In genomic region chr16:4944333-4945281, GRCh38 we compare ENCODE assay signal across 2 cellular contexts.
TF ChIP-seq lines count a peak whose summit lies in the region.

No MANE protein-coding gene starts in this region.

TF ChIP-seq in HEK293, 187 proteins besides CTCF, POLR2A, EP300 and RAD21 (continued from another document and continues in another):
- TF ChIP-seq ZSCAN4 (tag by site-specific recombination; IDR thresholded peaks at IDR 0.05) (peak; percentile 52; the same call in 1 of the 2 replicates), ZNF596 (tag by site-specific recombination; IDR thresholded peaks at IDR 0.05) (no peak), ZNF221 (tag by site-specific recombination; IDR thresholded peaks at IDR 0.05; ENCODE audit: borderline replicate concordance) (peak; percentile 82; the same call in 1 of the 2 replicates), ZNF548 (tag by site-specific recombination; IDR thresholded peaks at IDR 0.05) (no peak), ZFP37 (tag by site-specific recombination; IDR thresholded peaks at IDR 0.05) (peak; percentile 53; the same call in 1 of the 2 replicates), REPIN1 (tag by site-specific recombination; IDR thresholded peaks at IDR 0.05; ENCODE audit: low read depth) (no peak), ZNF16 (tag by site-specific recombination; IDR thresholded peaks at IDR 0.05; ENCODE audit: low read depth) (no peak), ZNF555 (tag by site-specific recombination; conservative IDR thresholded peaks at IDR 0.05) (no peak), ZBTB1 (tag by site-specific recombination; IDR thresholded peaks at IDR 0.05) (no peak), ZNF211 (tag by site-specific recombination; IDR thresholded peaks at IDR 0.05; ENCODE audit: low read depth) (no peak), GLI2 (tag by site-specific recombination; IDR thresholded peaks at IDR 0.05; ENCODE audit: borderline replicate concordance, low read depth) (peak; percentile 81; the same call in 1 of the 2 replicates), ZNF513 (tag by site-specific recombination; IDR thresholded peaks at IDR 0.05) (no peak), ZNF530 (tag by site-specific recombination; IDR thresholded peaks at IDR 0.05; ENCODE audit: low read depth) (no peak), ZNF843 (tag by site-specific recombination; IDR thresholded peaks at IDR 0.05) (peak; percentile 77), SP2 (tag by site-specific recombination; IDR thresholded peaks at IDR 0.05) (peak; percentile 58), ZFP69B (tag by site-specific recombination; IDR thresholded peaks at IDR 0.05) (peak; percentile 91), ZNF148 (tag by site-specific recombination; IDR thresholded peaks at IDR 0.05; ENCODE audit: borderline replicate concordance) (no peak), ZBTB26 (tag by site-specific recombination; optimal IDR thresholded peaks at IDR 0.05) (peak; percentile 24), SALL2 (tag by site-specific recombination; IDR thresholded peaks at IDR 0.05; ENCODE audit: borderline replicate concordance) (no peak), ZNF132 (tag by site-specific recombination; IDR thresholded peaks at IDR 0.05; ENCODE audit: borderline replicate concordance) (no peak), ZNF26 (tag by site-specific recombination; IDR thresholded peaks at IDR 0.05) (no peak), HOXC10 (CRISPR knock-in tag; IDR thresholded peaks at IDR 0.05) (no peak), ZNF2 (tag by site-specific recombination; IDR thresholded peaks at IDR 0.05) (no peak; the same call in 1 of the 2 replicates), ZNF324 (tag by site-specific recombination; IDR thresholded peaks at IDR 0.05) (peak; percentile 97), ZNF341 (tag by site-specific recombination; IDR thresholded peaks at IDR 0.05; ENCODE audit: low read depth) (0 out of 2 replicates have a peak, but pooled peaks have one; percentile 25), ZNF155 (tag by site-specific recombination; IDR thresholded peaks at IDR 0.05) (no peak), ZNF521 (tag by site-specific recombination; IDR thresholded peaks at IDR 0.05) (no peak)

TF ChIP-seq in HepG2, 621 proteins besides CTCF, POLR2A, EP300 and RAD21 (continued from another document and continues in another):
- TF ChIP-seq TRIM22 (IDR thresholded peaks at IDR 0.05) (no peak), DDIT3 (CRISPR knock-in tag; IDR thresholded peaks at IDR 0.05) (no peak), ONECUT2 (CRISPR knock-in tag; IDR thresholded peaks at IDR 0.05) (no peak), KAT8 (CRISPR knock-in tag; IDR thresholded peaks at IDR 0.05) (peak; percentile 82), ZNF253 (CRISPR knock-in tag; IDR thresholded peaks at IDR 0.05; ENCODE audit: borderline replicate concordance) (peak; percentile 63; the same call in 1 of the 2 replicates), ZC3H13 (CRISPR knock-in tag; IDR thresholded peaks at IDR 0.05) (no peak), MYC (CRISPR knock-in tag; IDR thresholded peaks at IDR 0.05; ENCODE audit: borderline replicate concordance) (peak; percentile 63; the same call in 1 of the 2 replicates), SIX1 (CRISPR knock-in tag; IDR thresholded peaks at IDR 0.05; ENCODE audit: borderline replicate concordance) (no peak), ZNF607 (CRISPR knock-in tag; IDR thresholded peaks at IDR 0.05; ENCODE audit: borderline replicate concordance) (no peak; the same call in 1 of the 2 replicates), ZNF570 (CRISPR knock-in tag; IDR thresholded peaks at IDR 0.05; ENCODE audit: borderline replicate concordance) (no peak), HDAC1 (CRISPR knock-in tag; IDR thresholded peaks at IDR 0.05) (peak; percentile 66), ATF1 (CRISPR knock-in tag; IDR thresholded peaks at IDR 0.05) (no peak), KAT7 (CRISPR knock-in tag; IDR thresholded peaks at IDR 0.05; ENCODE audit: borderline replicate concordance) (no peak; the same call in 1 of the 2 replicates), ZNF776 (CRISPR knock-in tag; IDR thresholded peaks at IDR 0.05) (peak; percentile 22; the same call in 1 of the 2 replicates), ZBTB25 (CRISPR knock-in tag; IDR thresholded peaks at IDR 0.05) (peak; percentile 88), HHEX (CRISPR knock-in tag; IDR thresholded peaks at IDR 0.05) (no peak), KLF13 (CRISPR knock-in tag; IDR thresholded peaks at IDR 0.05) (no peak), TRAFD1 (CRISPR knock-in tag; IDR thresholded peaks at IDR 0.05; ENCODE audit: borderline replicate concordance) (peak; percentile 79; the same call in 1 of the 2 replicates), SATB2 (CRISPR knock-in tag; IDR thresholded peaks at IDR 0.05) (no peak), ZNF709 (CRISPR knock-in tag; IDR thresholded peaks at IDR 0.05) (no peak), ZNF740 (CRISPR knock-in tag; IDR thresholded peaks at IDR 0.05) (no peak), YEATS2 (CRISPR knock-in tag; IDR thresholded peaks at IDR 0.05; ENCODE audit: borderline replicate concordance) (peak; percentile 83; the same call in 1 of the 2 replicates), XBP1 (CRISPR knock-in tag; IDR thresholded peaks at IDR 0.05) (no peak; the same call in 1 of the 2 replicates), HOXA7 (CRISPR knock-in tag; IDR thresholded peaks at IDR 0.05) (no peak), MAFF (IDR thresholded peaks at IDR 0.05; ENCODE audit: low read depth, low read length) (peak; percentile 51; the same call in 1 of the 2 replicates), AHDC1 (CRISPR knock-in tag; IDR thresholded peaks at IDR 0.05; ENCODE audit: borderline replicate concordance) (peak; percentile 71), ZMAT3 (CRISPR knock-in tag; conservative IDR thresholded peaks at IDR 0.05) (no peak), ETV6 (CRISPR knock-in tag; conservative IDR thresholded peaks at IDR 0.05) (no peak), ZNF451 (CRISPR knock-in tag; IDR thresholded peaks at IDR 0.05) (no peak; the same call in 1 of the 2 replicates), PREB (CRISPR knock-in tag; IDR thresholded peaks at IDR 0.05) (no peak), ZNF580 (CRISPR knock-in tag; IDR thresholded peaks at IDR 0.05; ENCODE audit: borderline replicate concordance, low read depth) (peak; percentile 96), ZMAT5 (CRISPR knock-in tag; IDR thresholded peaks at IDR 0.05; ENCODE audit: borderline replicate concordance, low read depth) (no peak), SRSF9 (IDR thresholded peaks at IDR 0.05; ENCODE audit: borderline replicate concordance, insufficient read depth, low read depth, low read length, poor library complexity, severe bottlenecking) (no peak), BCLAF1 (IDR thresholded peaks at IDR 0.05) (no peak), HMG20B (CRISPR knock-in tag; conservative IDR thresholded peaks at IDR 0.05) (peak; percentile 82; the same call in 1 of the 2 replicates)
